19 cellular contexts compared by ENCODE assay signal in the genomic region with DNA sequence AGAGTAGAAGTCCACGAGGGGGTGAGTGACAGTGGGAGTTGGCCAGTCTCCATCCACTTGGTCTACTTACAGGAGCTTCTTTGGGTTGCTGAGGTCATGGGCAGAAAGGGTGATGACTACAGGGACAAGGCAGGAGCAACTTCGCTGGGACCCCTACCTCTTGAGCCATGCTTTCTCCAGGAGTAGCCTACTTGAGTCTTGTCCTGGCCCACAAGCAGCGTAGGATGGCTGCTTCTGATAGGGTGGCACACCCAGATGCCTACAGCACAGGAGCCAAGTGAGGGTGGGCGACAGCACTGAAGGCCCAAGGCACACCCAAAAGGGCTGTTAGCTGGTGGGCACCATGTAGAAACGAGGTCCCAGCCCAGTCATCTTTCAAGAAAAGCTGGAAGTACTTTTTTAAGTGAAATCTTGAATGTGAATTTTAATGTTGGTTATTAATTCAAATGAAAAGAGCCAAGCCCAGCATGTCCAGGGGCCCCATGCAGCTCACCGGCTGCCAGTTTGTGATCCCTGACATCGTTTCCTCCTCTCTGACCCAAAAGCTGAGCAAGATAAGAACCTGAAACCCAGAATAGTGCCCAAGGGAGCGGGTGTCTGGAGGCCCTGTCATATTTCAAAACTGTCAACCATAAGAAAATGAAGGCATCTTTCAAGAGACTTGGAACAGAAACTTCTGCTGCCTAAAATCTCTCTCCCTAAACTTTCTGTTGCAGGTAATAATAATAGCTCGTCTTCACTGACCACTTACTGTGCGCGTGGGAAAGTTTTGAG. TPM values are rescaled to one million over a fixed set of nuclear protein-coding genes. Genes with fewer than 3 reads are reported as not detected.
DNase-seq lines count a peak whose midpoint lies in the region; ATAC-seq and TF ChIP-seq lines count a peak whose summit lies in the region.
"Had no signal": no experiment of that assay in that cellular context is flagged by ENCODE, and none has a peak within 500 bp of the region (broad histone marks: within the 10 kb centered on the region; RNA-seq: fewer than 3 reads in every experiment).

No MANE protein-coding gene starts in this region.

- peaks cover 7% of the 10 kb centered on the region for H3F3A ChIP-seq in neural progenitor cell (ENCODE audit: low read depth)

- H2AFZ ChIP-seq in neural progenitor cell (replicated peaks) (no peak overlapping the region), OCI-LY7 (ENCODE audit: low read length) (no peak overlapping the region)

- no peaks in the 10 kb centered on the region for H3K9me3 Mint-ChIP-seq in effector memory CD8-positive, alpha-beta T cell
- H3K9me3 Mint-ChIP-seq in neural progenitor cell, result no peaks in the 10 kb centered on the region
- no peaks in the 10 kb centered on the region for H3K9me3 Mint-ChIP-seq in activated T-helper 2 cell treated with anti-CD3 and anti-CD28 coated beads, Interferon-gamma antibody, Interleukin-2, Interleukin-4, amounts not matched to agents 10 μg/mL and 5 μg/mL and 100 μg/mL, durations not matched to agents 14 hours and 24 hours and 36 hours
- H3K9me3 Mint-ChIP-seq: activated CD4-positive, alpha-beta T cell treated with anti-CD3 and anti-CD28 coated beads, Interleukin-2, amount 10 ng/mL, durations not matched to agents 24 days and 14 days; dendritic cell treated with granulocyte-macrophage colony-stimulating factor and Interleukin-4, amounts not matched to agents 40 ng/mL and 50 ng/mL, for 4 days had no signal

- intact Hi-C loops in OCI-LY7 (cut with micrococcal nuclease; ENCODE audit: unreplicated experiment), result no loop called here
- intact Hi-C loops in activated T-helper 2 cell treated with anti-CD3 and anti-CD28 coated beads, Interferon-gamma antibody, Interleukin-2, Interleukin-4, amounts not matched to agents 10 μg/mL and 5 μg/mL and 100 μg/mL, durations not matched to agents 14 hours and 24 hours and 36 hours (cut with micrococcal nuclease), result no loop called here

- no peaks in the 10 kb centered on the region for H3K79me2 ChIP-seq in neural progenitor cell (ENCODE audit: low read depth)
- no peaks in the 10 kb centered on the region for H3K79me2 ChIP-seq in OCI-LY7 (ENCODE audit: insufficient read depth, low read depth, low read length)

- H3K27ac ChIP-seq in neural progenitor cell, result no peak overlapping the region
- no peak overlapping the region for H3K27ac ChIP-seq in OCI-LY7 (ENCODE audit: low read depth, low read length, poor library complexity, severe bottlenecking)
- H3K27ac ChIP-seq: skin epidermis had no signal

- peaks cover 6% of the 10 kb centered on the region for H3K36me3 Mint-ChIP-seq in T-helper 17 cell (ENCODE audit: low read depth)
- peaks cover 4% of the 10 kb centered on the region for H3K36me3 Mint-ChIP-seq in effector memory CD8-positive, alpha-beta T cell (ENCODE audit: insufficient read depth)
- H3K36me3 Mint-ChIP-seq in neural progenitor cell, result no peaks in the 10 kb centered on the region
- no peaks in the 10 kb centered on the region for H3K36me3 Mint-ChIP-seq in activated T-helper 2 cell treated with anti-CD3 and anti-CD28 coated beads, Interferon-gamma antibody, Interleukin-2, Interleukin-4, amounts not matched to agents 10 μg/mL and 5 μg/mL and 100 μg/mL, durations not matched to agents 14 hours and 24 hours and 36 hours (ENCODE audit: low read depth)

- H3K27me3 Mint-ChIP-seq in T-helper 17 cell (peaks cover 68% of the 10 kb centered on the region), neural progenitor cell (ENCODE audit: insufficient read depth, low read depth) (peaks cover 53% of the 10 kb centered on the region)
- H3K27me3 Mint-ChIP-seq in effector memory CD8-positive, alpha-beta T cell, result peaks cover 59 to 87% of the 10 kb centered on the region in 2 donors
- peaks cover 53% of the 10 kb centered on the region for H3K27me3 Mint-ChIP-seq in activated T-helper 2 cell treated with anti-CD3 and anti-CD28 coated beads, Interferon-gamma antibody, Interleukin-2, Interleukin-4, amounts not matched to agents 10 μg/mL and 5 μg/mL and 100 μg/mL, durations not matched to agents 14 hours and 24 hours and 36 hours (ENCODE audit: low read depth)

- TF ChIP-seq CTCF in neural progenitor cell (IDR thresholded peaks at IDR 0.05) (no peak), OCI-LY7 (conservative IDR thresholded peaks at IDR 0.05; ENCODE audit: low read length) (no peak)

- ATAC-seq in T-helper 17 cell (no peak), HG03280 (IDR thresholded peaks at IDR 0.05; ENCODE audit: unreplicated experiment) (no peak)
- ATAC-seq in effector memory CD8-positive, alpha-beta T cell (replicated peaks), result no peak
- ATAC-seq: gastroesophageal sphincter had no signal

- H3K9ac ChIP-seq in neural progenitor cell, result no peak overlapping the region

- CTCF ChIA-PET in OCI-LY7 (lab: Charles Lee; ENCODE audit: unreplicated experiment), result no interaction called here

- H3K4me1 ChIP-seq in neural progenitor cell, result no peaks in the 10 kb centered on the region
- H3K4me1 ChIP-seq in OCI-LY7 (ENCODE audit: insufficient read depth, low read length, poor library complexity, severe bottlenecking), result no peaks in the 10 kb centered on the region

- DNase-seq in G401 (ENCODE audit: low spot score) (peak; percentile 34), T-helper 17 cell (no peak), neural progenitor cell (ENCODE audit: low spot score) (no peak), OCI-LY7 (ENCODE audit: low spot score) (no peak), AG08395 (ENCODE audit: low spot score) (no peak)
- DNase-seq in effector memory CD8-positive, alpha-beta T cell, result no peak
- DNase-seq in activated T-helper 2 cell treated with anti-CD3 and anti-CD28 coated beads, Interferon-gamma antibody, Interleukin-2, Interleukin-4, amounts not matched to agents 10 μg/mL and 5 μg/mL and 100 μg/mL, durations not matched to agents 14 hours and 24 hours and 36 hours (ENCODE audit: low spot score), result no peak
- DNase-seq: activated CD4-positive, alpha-beta T cell treated with anti-CD3 and anti-CD28 coated beads, Interleukin-2, amount 10 ng/mL, durations not matched to agents 24 days and 14 days; activated CD8-positive, alpha-beta memory T cell treated with anti-CD3 and anti-CD28 coated beads, Interleukin-2, amount 50 U/mL, for 4 hours; activated naive CD4-positive, alpha-beta T cell; Calu3; NCI-H526; SIG-M5; stimulated activated CD4-positive, alpha-beta T cell treated with anti-CD3 and anti-CD28 coated beads, Interleukin-4, amount 100 ng/mL, for 4 hours had no signal

- peak overlapping the region; percentile 80 for H3K4me3 Mint-ChIP-seq in T-helper 17 cell
- H3K4me3 Mint-ChIP-seq in effector memory CD8-positive, alpha-beta T cell, result peak overlapping the region; percentile 33 to 71
- H3K4me3 Mint-ChIP-seq in neural progenitor cell, result peak overlapping the region; percentile 48
- no peak overlapping the region for H3K4me3 Mint-ChIP-seq in activated T-helper 2 cell treated with anti-CD3 and anti-CD28 coated beads, Interferon-gamma antibody, Interleukin-2, Interleukin-4, amounts not matched to agents 10 μg/mL and 5 μg/mL and 100 μg/mL, durations not matched to agents 14 hours and 24 hours and 36 hours (ENCODE audit: low read depth)
- H3K4me3 Mint-ChIP-seq: dendritic cell treated with granulocyte-macrophage colony-stimulating factor and Interleukin-4, amounts not matched to agents 40 ng/mL and 50 ng/mL, for 4 days had no signal

- H3K4me3 ChIP-seq in neural progenitor cell (no peak overlapping the region), OCI-LY7 (ENCODE audit: low read depth, low read length, poor library complexity, severe bottlenecking) (no peak overlapping the region)
- H3K4me3 ChIP-seq: skin epidermis had no signal

- H3K36me3 ChIP-seq in neural progenitor cell (no peaks in the 10 kb centered on the region), OCI-LY7 (ENCODE audit: insufficient read depth, low read length) (no peaks in the 10 kb centered on the region)
- H3K36me3 ChIP-seq: gastroesophageal sphincter had no signal

- H4K20me1 ChIP-seq in neural progenitor cell (ENCODE audit: low read depth) (no peaks in the 10 kb centered on the region), OCI-LY7 (ENCODE audit: insufficient read depth, low read length) (no peaks in the 10 kb centered on the region)

- H3K4me2 ChIP-seq in neural progenitor cell (no peak overlapping the region), OCI-LY7 (ENCODE audit: low read length) (no peak overlapping the region)

- H3K27ac Mint-ChIP-seq in T-helper 17 cell, result no peak overlapping the region
- H3K27ac Mint-ChIP-seq in effector memory CD8-positive, alpha-beta T cell, result no peak overlapping the region
- no peak overlapping the region for H3K27ac Mint-ChIP-seq in neural progenitor cell
- no peak overlapping the region for H3K27ac Mint-ChIP-seq in activated T-helper 2 cell treated with anti-CD3 and anti-CD28 coated beads, Interferon-gamma antibody, Interleukin-2, Interleukin-4, amounts not matched to agents 10 μg/mL and 5 μg/mL and 100 μg/mL, durations not matched to agents 14 hours and 24 hours and 36 hours
- H3K27ac Mint-ChIP-seq: activated CD4-positive, alpha-beta T cell treated with anti-CD3 and anti-CD28 coated beads, Interleukin-2, amount 10 ng/mL, durations not matched to agents 24 days and 14 days; dendritic cell treated with granulocyte-macrophage colony-stimulating factor and Interleukin-4, amounts not matched to agents 40 ng/mL and 50 ng/mL, for 4 days; progenitor cell of endocrine pancreas had no signal

- H3K9me2 ChIP-seq in OCI-LY7 (ENCODE audit: insufficient read depth, low read length), result no peaks in the 10 kb centered on the region

- no peaks in the 10 kb centered on the region for H3K9me3 ChIP-seq in T-helper 17 cell (ENCODE audit: control insufficient read depth, low read length, poor library complexity, severe bottlenecking)
- no peaks in the 10 kb centered on the region for H3K9me3 ChIP-seq in neural progenitor cell (ENCODE audit: low read depth)
- no peaks in the 10 kb centered on the region for H3K9me3 ChIP-seq in OCI-LY7 (ENCODE audit: low read length)
- H3K9me3 ChIP-seq: gastroesophageal sphincter had no signal

- H3K27me3 ChIP-seq in neural progenitor cell, result peaks cover 97% of the 10 kb centered on the region

- no TSS peak for BruUV-seq in OCI-LY7 (replicated peaks; lab: Mats Ljungman, UMichigan)

- in situ Hi-C loops in G401 (cut with HindIII; ENCODE audit: low sequenced_read_pairs), result no loop called here

- peaks cover 11% of the 10 kb centered on the region for H3K4me1 Mint-ChIP-seq in T-helper 17 cell
- H3K4me1 Mint-ChIP-seq in effector memory CD8-positive, alpha-beta T cell (ENCODE audit: low read depth in 2 of 2), result peaks cover 0 to 9% of the 10 kb centered on the region in 2 donors
- peaks cover 8% of the 10 kb centered on the region for H3K4me1 Mint-ChIP-seq in neural progenitor cell
- H3K4me1 Mint-ChIP-seq in activated T-helper 2 cell treated with anti-CD3 and anti-CD28 coated beads, Interferon-gamma antibody, Interleukin-2, Interleukin-4, amounts not matched to agents 10 μg/mL and 5 μg/mL and 100 μg/mL, durations not matched to agents 14 hours and 24 hours and 36 hours (ENCODE audit: low read depth), result peaks cover 1% of the 10 kb centered on the region

- POLR2A ChIA-PET in OCI-LY7 (lab: Charles Lee), result no interaction called here

RNA-seq across cellular contexts. Expression of gene CPEB1, which starts 2.2 kb away (rescaled TPM):
- 20.6 and 34.0 TPM in 2 replicates for total RNA-seq in G401 (2014; rRNA removed; shearing (Covaris generic))
- total RNA-seq in T-helper 17 cell, result under 1 TPM; 0.32 to 0.50 TPM
- total RNA-seq in neural progenitor cell (ENCODE audit: low replicate concordance), result 2.1 and 5.8 TPM in 2 replicates
- total RNA-seq in OCI-LY7 (2014; rRNA removed; shearing (Covaris generic)), result not detected in 2 replicates
- total RNA-seq in OCI-LY7 (2022), result not detected in 2 replicates
- total RNA-seq in activated T-helper 2 cell treated with anti-CD3 and anti-CD28 coated beads, Interferon-gamma antibody, Interleukin-2, Interleukin-4, amounts not matched to agents 10 μg/mL and 5 μg/mL and 100 μg/mL, durations not matched to agents 14 hours and 24 hours and 36 hours, result not detected in 2 replicates
- total RNA-seq: activated CD4-positive, alpha-beta T cell treated with anti-CD3 and anti-CD28 coated beads, Interleukin-2, amount 10 ng/mL, durations not matched to agents 24 days and 14 days had no signal
